Comparison of ENCODE assay signal across 1 cellular context in genomic region chr14:79712302-79712950, GRCh38.
TF ChIP-seq lines count a peak whose summit lies in the region.

No MANE protein-coding gene starts in this region.

TF ChIP-seq in WTC11, 78 proteins besides CTCF, POLR2A, EP300 and RAD21 (continued from another document):
- TF ChIP-seq E2F5 (CRISPR knock-in tag; IDR thresholded peaks at IDR 0.05) = no peak
